In the genomic region with DNA sequence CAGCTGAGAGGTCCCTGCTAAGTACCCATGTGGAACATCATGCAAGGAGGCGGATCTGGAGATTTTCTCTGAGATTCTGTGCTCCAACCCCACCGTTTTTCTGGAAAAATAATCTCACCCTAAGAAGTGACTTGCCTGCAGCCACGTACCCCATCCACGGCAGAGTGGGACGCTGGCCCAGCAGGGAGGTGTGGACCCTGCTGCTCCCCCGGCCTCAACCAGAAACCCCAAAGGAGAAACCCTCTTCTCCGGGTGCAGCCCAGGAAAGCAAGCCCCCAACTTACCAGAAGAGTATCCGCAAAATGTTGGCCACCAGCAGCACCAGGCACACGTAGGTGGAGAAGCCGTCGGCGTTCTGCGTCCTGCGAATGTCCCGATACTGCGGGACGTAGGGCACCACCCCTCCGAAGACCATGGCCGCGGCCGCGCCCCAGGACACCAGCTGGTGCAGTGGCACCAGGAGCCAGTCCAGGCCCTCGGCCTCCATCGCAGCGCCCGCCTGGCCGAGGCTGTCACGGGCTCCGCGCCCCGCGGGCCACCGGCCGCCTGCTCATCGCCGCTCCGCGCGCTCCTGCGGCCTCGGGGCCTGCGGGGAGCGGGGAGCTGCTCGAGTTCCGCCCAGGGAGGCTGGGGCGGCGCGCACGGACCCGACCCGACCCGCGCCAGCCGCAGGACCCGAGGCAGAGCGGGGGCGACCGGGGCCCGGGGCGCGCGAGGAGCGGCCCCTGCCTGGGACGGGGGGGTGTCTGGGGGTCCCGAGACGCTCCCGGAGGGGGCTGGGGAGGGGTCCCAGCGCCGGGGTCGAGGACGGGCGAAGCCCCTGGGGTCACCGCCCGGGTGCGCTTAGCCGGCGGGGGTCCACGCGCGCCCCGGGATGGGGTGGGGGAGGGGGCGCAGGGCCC, we compare ENCODE assay signal across 8 cellular contexts. TPM values are rescaled to one million over a fixed set of nuclear protein-coding genes. Genes with fewer than 3 reads are reported as not detected.
A peak's percentile ranks its signal among the peaks of the same experiment; 100 is the strongest.
DNase-seq lines count a peak whose midpoint lies in the region; ATAC-seq and TF ChIP-seq lines count a peak whose summit lies in the region.

No MANE protein-coding gene starts in this region.

- TF ChIP-seq POLR2A in prostate gland (IDR thresholded peaks at IDR 0.05): peak; percentile 53

- peaks cover 10% of the 10 kb centered on the region for H3K4me1 ChIP-seq in prostate gland (replicated peaks)

- no peak for TF ChIP-seq CTCF in prostate gland (IDR thresholded peaks at IDR 0.05)

- no peaks in the 10 kb centered on the region for H3K36me3 Mint-ChIP-seq in activated naive CD8-positive, alpha-beta T cell

- no peaks in the 10 kb centered on the region for H3K27me3 ChIP-seq in prostate gland (replicated peaks; ENCODE audit: insufficient read depth)

- 3% methylated on average over 49 of the region's 82 CpGs for WGBS in prostate gland

- H3K27ac ChIP-seq in prostate gland: peak overlapping the region; percentile 74 to 80

- peak overlapping the region; percentile 68 for H3K27ac Mint-ChIP-seq in activated naive CD8-positive, alpha-beta T cell

- ATAC-seq in GM19328 (IDR thresholded peaks at IDR 0.05; ENCODE audit: unreplicated experiment) (peak; percentile 18), left cardiac atrium (peak; percentile 48 to 50), HG03439 (IDR thresholded peaks at IDR 0.05; ENCODE audit: unreplicated experiment) (no peak)

- no peaks in the 10 kb centered on the region for H3K36me3 ChIP-seq in prostate gland

- intact Hi-C loops in left cardiac atrium (cut with DNase I) (no loop called here), prostate gland (cut with DNase I) (loop anchor here (5.0 kb wide), 1 partner anchor 82 kb away; a partner anchor contains a TSS)

- peak overlapping the region; percentile 47 for H3K4me3 ChIP-seq in Jurkat, Clone E6-1 (ENCODE audit: low read length)
- peak overlapping the region; percentile 90 to 97 for H3K4me3 ChIP-seq in prostate gland

- no peaks in the 10 kb centered on the region for H3K9me3 ChIP-seq in prostate gland

- DNase-seq in AG20443 (ENCODE audit: low spot score) (peak; percentile 71), left cardiac atrium (no peak), prostate gland (ENCODE audit: low spot score) (no peak), OCI-M1 (lab: John Stamatoyannopoulos, UW) (no peak)
- DNase-seq in Jurkat, Clone E6-1 (ENCODE audit: low read depth, low spot score): no peak

- no peaks in the 10 kb centered on the region for H3K9me3 Mint-ChIP-seq in activated naive CD8-positive, alpha-beta T cell (ENCODE audit: low read depth)

- H3K4me3 Mint-ChIP-seq in activated naive CD8-positive, alpha-beta T cell: peak overlapping the region; percentile 90

- peaks cover 34% of the 10 kb centered on the region for H3K4me1 Mint-ChIP-seq in activated naive CD8-positive, alpha-beta T cell (ENCODE audit: low read depth)

- no peaks in the 10 kb centered on the region for H3K27me3 Mint-ChIP-seq in activated naive CD8-positive, alpha-beta T cell

RNA-seq across cellular contexts. Expression of a gene that starts 0.8 kb away (rescaled TPM):
- polyA plus RNA-seq in Jurkat, Clone E6-1 (2012; ENCODE audit: insufficient read depth, insufficient read length): 27.0 TPM
- 10 to 100 TPM; 31.5 to 31.9 TPM for total RNA-seq in left cardiac atrium
- total RNA-seq in prostate gland: 10 to 100 TPM; 37.6 to 74.1 TPM

RNA-seq across cellular contexts. Expression of a gene that starts 13.8 kb away (rescaled TPM):
- 2.9 TPM for polyA plus RNA-seq in Jurkat, Clone E6-1 (2012; ENCODE audit: insufficient read depth, insufficient read length)
- 1 to 10 TPM; 9.4 TPM for total RNA-seq in left cardiac atrium
- total RNA-seq in prostate gland: 10 to 100 TPM; 20.4 to 66.9 TPM

RNA-seq across cellular contexts. Expression of a gene that starts 37.7 kb away (rescaled TPM):
- 296 TPM for polyA plus RNA-seq in Jurkat, Clone E6-1 (2012; ENCODE audit: insufficient read depth, insufficient read length)
- total RNA-seq in left cardiac atrium: 100 to 1,000 TPM in 1 of 2 donors, 10 to 100 TPM in 1; 92.0 to 114 TPM
- 10 to 100 TPM; 25.4 to 35.2 TPM for total RNA-seq in prostate gland
